10 cellular contexts compared by ENCODE assay signal in the genomic region with DNA sequence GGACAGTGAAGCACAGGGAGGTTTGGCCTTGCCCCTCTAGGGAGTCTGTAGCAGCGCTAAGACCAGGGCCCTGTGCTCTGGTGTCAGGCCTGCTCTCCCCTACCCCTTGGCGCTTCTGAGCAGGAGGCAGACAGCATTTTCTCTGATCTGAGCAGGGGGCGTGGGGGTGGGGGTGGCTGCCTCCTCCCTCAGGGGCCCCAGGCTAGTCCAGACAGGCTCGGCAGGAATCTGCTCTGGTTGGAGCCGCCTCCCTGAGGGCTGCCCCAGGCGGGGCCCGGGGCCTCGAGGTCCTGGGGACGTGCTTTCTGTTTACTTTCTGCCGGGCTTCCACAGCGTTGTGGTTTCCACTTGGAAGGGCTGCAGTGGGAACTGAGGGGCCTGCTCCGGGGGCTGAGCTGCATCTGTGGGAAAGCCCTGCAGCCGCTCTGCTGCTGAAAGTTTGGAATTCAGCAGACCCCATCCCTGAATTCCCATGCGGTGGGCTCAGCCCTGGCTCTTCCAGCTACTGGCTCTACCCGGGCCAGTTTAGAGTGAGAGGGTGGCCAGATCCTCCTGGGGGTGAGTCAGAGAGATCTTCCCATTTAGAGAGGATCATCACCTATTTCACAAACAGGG.
DNase-seq lines count a peak whose midpoint lies in the region; TF ChIP-seq lines count a peak whose summit lies in the region.
"Had no signal": no experiment of that assay in that cellular context is flagged by ENCODE, and none has a peak within 500 bp of the region (broad histone marks: within the 10 kb centered on the region; RNA-seq: fewer than 3 reads in every experiment).

No MANE protein-coding gene starts in this region.

- no peak for TF ChIP-seq CTCF in nephron (IDR thresholded peaks at IDR 0.05; ENCODE audit: unreplicated experiment in 3 of 3)

- peak overlapping the region; percentile 39 to 66 (median 48) for H3K4me3 Mint-ChIP-seq in nephron
- H3K4me3 Mint-ChIP-seq: activated CD4-positive, alpha-beta T cell treated with anti-CD3 and anti-CD28 coated beads, Interleukin-2, amount 10 ng/mL, durations not matched to agents 7 days and 5 days had no signal

- H3K36me3 Mint-ChIP-seq in nephron (ENCODE audit: low read depth) = no peaks in the 10 kb centered on the region

- H3K27ac ChIP-seq in BLaER1 treated with 17β-estradiol and CSF1 and Interleukin-3, amounts not matched to agents 10 nM and 100 nM = peak overlapping the region in 9 of 11 experiments; percentile 21 to 55 (median 46); a peak in 13 of 22 replicates

- H3K4me1 Mint-ChIP-seq in nephron = peaks cover 57% of the 10 kb centered on the region
- H3K4me1 Mint-ChIP-seq: activated CD4-positive, alpha-beta T cell treated with anti-CD3 and anti-CD28 coated beads, Interleukin-2, amount 10 ng/mL, durations not matched to agents 7 days and 5 days had no signal

- no peaks in the 10 kb centered on the region for H3K36me3 ChIP-seq in BLaER1 treated with 17β-estradiol and CSF1 and Interleukin-3, amounts not matched to agents 10 nM and 100 nM

- H3K27ac Mint-ChIP-seq in nephron = peak overlapping the region; percentile 97 to 100 (median 98)
- H3K27ac Mint-ChIP-seq: activated CD4-positive, alpha-beta T cell treated with anti-CD3 and anti-CD28 coated beads, Interleukin-2, amount 10 ng/mL, durations not matched to agents 7 days and 5 days had no signal

- H3K27me3 Mint-ChIP-seq in nephron (ENCODE audit: low read depth) = no peaks in the 10 kb centered on the region
- H3K27me3 Mint-ChIP-seq: activated CD4-positive, alpha-beta T cell treated with anti-CD3 and anti-CD28 coated beads, Interleukin-2, amount 10 ng/mL, durations not matched to agents 7 days and 5 days had no signal

- H3K9me3 ChIP-seq in BLaER1 treated with 17β-estradiol and CSF1 and Interleukin-3, amounts not matched to agents 10 nM and 100 nM (replicated peaks in 1 of 11) = no peaks in the 10 kb centered on the region

- H3K27me3 ChIP-seq in BLaER1 treated with 17β-estradiol and CSF1 and Interleukin-3, amounts not matched to agents 10 nM and 100 nM = no peaks in the 10 kb centered on the region

- H3K9me3 Mint-ChIP-seq in nephron = no peaks in the 10 kb centered on the region
- H3K9me3 Mint-ChIP-seq: activated CD4-positive, alpha-beta T cell treated with anti-CD3 and anti-CD28 coated beads, Interleukin-2, amount 10 ng/mL, durations not matched to agents 7 days and 5 days had no signal

- H3K9ac ChIP-seq in BLaER1 treated with 17β-estradiol and CSF1 and Interleukin-3, amounts not matched to agents 10 nM and 100 nM = peak overlapping the region in 10 of 11 experiments; percentile 33 to 72 (median 56); a peak in 19 of 22 replicates

- peaks cover 13 to 44% (median 38%) of the 10 kb centered on the region in 10 experiments for H3K4me1 ChIP-seq in BLaER1 treated with 17β-estradiol and CSF1 and Interleukin-3, amounts not matched to agents 10 nM and 100 nM

- H3K4me2 ChIP-seq in BLaER1 treated with 17β-estradiol and CSF1 and Interleukin-3, amounts not matched to agents 10 nM and 100 nM = peak overlapping the region; percentile 74 to 86 (median 79)

- peak; percentile 14 to 53 for DNase-seq in Kasumi-1 (lab: John Stamatoyannopoulos, UW)
- DNase-seq in dedifferentiated amniotic fluid mesenchymal stem cell (ENCODE audit: extremely low spot score) = peak; percentile 47
- DNase-seq in stimulated activated CD4-positive, alpha-beta T cell treated with anti-CD3 and anti-CD28 coated beads, Interleukin-15, amount 100 ng/mL, for 24 hours = no peak
- DNase-seq in NCI-H2029 (lab: John Stamatoyannopoulos, UW) = no peak
- DNase-seq in germinal center (ENCODE audit: low spot score) = no peak
- no peak for DNase-seq in mesenteric fat pad (ENCODE audit: low spot score)
- DNase-seq: activated CD4-positive, alpha-beta T cell treated with anti-CD3 and anti-CD28 coated beads, Interleukin-2, amount 10 ng/mL, durations not matched to agents 7 days and 5 days; GF-D8 had no signal

- H3K4me3 ChIP-seq in BLaER1 treated with 17β-estradiol and CSF1 and Interleukin-3, amounts not matched to agents 10 nM and 100 nM = no peak overlapping the region

- H4K20me1 ChIP-seq in BLaER1 treated with 17β-estradiol and CSF1 and Interleukin-3, amounts not matched to agents 10 nM and 100 nM = no peaks in the 10 kb centered on the region; a peak in 3 of 22 replicates

Comparison
In these comparisons a context has a peak if more than half of its experiments do, and no peak if none do; other contexts are left out.
1. DNase-seq: peak in Kasumi-1 (2 of 2) and dedifferentiated amniotic fluid mesenchymal stem cell (single experiment); none in stimulated activated CD4-positive, alpha-beta T cell treated with anti-CD3 and anti-CD28 coated beads, Interleukin-15, amount 100 ng/mL, for 24 hours (single experiment), NCI-H2029 (single experiment), germinal center (single experiment) and mesenteric fat pad (single experiment).